In genomic region chr3:127131625-127132170, GRCh38 we compare ENCODE assay signal across 25 cellular contexts.
"Had no signal": no experiment of that assay in that cellular context is flagged by ENCODE, and none has a peak within 500 bp of the region (broad histone marks: within the 10 kb centered on the region; RNA-seq: fewer than 3 reads in every experiment).

No MANE protein-coding gene starts in this region.

- H3K27ac Mint-ChIP-seq: activated CD8-positive, alpha-beta T cell treated with anti-CD3 and anti-CD28 coated beads for 36 hours; activated naive CD4-positive, alpha-beta T cell treated with anti-CD3 and anti-CD28 coated beads, Interleukin-2, amount 50 U/mL, for 24 hours; activated T-cell treated with anti-CD3 and anti-CD28 coated beads, Interleukin-2, amount 50 U/mL, for 24 hours; activated T-helper 1 cell treated with anti-CD3 and anti-CD28 coated beads, Interleukin-12 subunit alpha, Interleukin-12 subunit beta, Interleukin-2, Interleukin-4 antibody, amounts not matched to agents 30 ng/mL and 10 ng/mL and 1 ng/mL, durations not matched to agents 14 hours and 24 hours and 36 hours; T-helper 1 cell treated with Interleukin-12 subunit alpha and Interleukin-12 subunit beta and Interleukin-4 antibody, amounts not matched to agents 30 μg/mL and 1 μg/mL, for 36 hours had no signal

- H3K9me3 ChIP-seq: breast epithelium had no signal

- H3K9me3 Mint-ChIP-seq: activated CD8-positive, alpha-beta T cell treated with anti-CD3 and anti-CD28 coated beads for 36 hours; activated naive CD4-positive, alpha-beta T cell treated with anti-CD3 and anti-CD28 coated beads, Interleukin-2, amount 50 U/mL, for 24 hours; activated T-cell treated with anti-CD3 and anti-CD28 coated beads, Interleukin-2, amount 50 U/mL, for 24 hours; activated T-helper 1 cell treated with anti-CD3 and anti-CD28 coated beads, Interleukin-12 subunit alpha, Interleukin-12 subunit beta, Interleukin-2, Interleukin-4 antibody, amounts not matched to agents 30 ng/mL and 10 ng/mL and 1 ng/mL, durations not matched to agents 14 hours and 24 hours and 36 hours; T-helper 1 cell treated with Interleukin-12 subunit alpha and Interleukin-12 subunit beta and Interleukin-4 antibody, amounts not matched to agents 30 μg/mL and 1 μg/mL, for 36 hours had no signal

- H3K4me1 Mint-ChIP-seq: activated naive CD4-positive, alpha-beta T cell treated with anti-CD3 and anti-CD28 coated beads, Interleukin-2, amount 50 U/mL, for 24 hours had no signal

- H3K27ac ChIP-seq: breast epithelium, RWPE1 had no signal

- H3K36me3 Mint-ChIP-seq: activated naive CD4-positive, alpha-beta T cell treated with anti-CD3 and anti-CD28 coated beads, Interleukin-2, amount 50 U/mL, for 24 hours had no signal

- H3K4me3 ChIP-seq: breast epithelium had no signal

- H3K36me3 ChIP-seq: breast epithelium had no signal

- ATAC-seq: activated CD4-positive, CD25-positive, alpha-beta regulatory T cell treated with anti-CD3 and anti-CD28 coated beads, Interleukin-2, amount 50 U/mL, for 24 hours; activated CD8-positive, alpha-beta T cell treated with anti-CD3 and anti-CD28 coated beads for 36 hours; Panc1 had no signal

- H3K4me3 Mint-ChIP-seq: activated CD8-positive, alpha-beta T cell treated with anti-CD3 and anti-CD28 coated beads for 36 hours; activated naive CD4-positive, alpha-beta T cell treated with anti-CD3 and anti-CD28 coated beads, Interleukin-2, amount 50 U/mL, for 24 hours; activated T-cell treated with anti-CD3 and anti-CD28 coated beads, Interleukin-2, amount 50 U/mL, for 24 hours; activated T-helper 1 cell treated with anti-CD3 and anti-CD28 coated beads, Interleukin-12 subunit alpha, Interleukin-12 subunit beta, Interleukin-2, Interleukin-4 antibody, amounts not matched to agents 30 ng/mL and 10 ng/mL and 1 ng/mL, durations not matched to agents 14 hours and 24 hours and 36 hours; T-helper 1 cell treated with Interleukin-12 subunit alpha and Interleukin-12 subunit beta and Interleukin-4 antibody, amounts not matched to agents 30 μg/mL and 1 μg/mL, for 36 hours had no signal

- DNase-seq: activated CD4-positive, alpha-beta T cell treated with anti-CD3 and anti-CD28 coated beads for 4 hours; activated CD8-positive, alpha-beta T cell treated with anti-CD3 and anti-CD28 coated beads for 36 hours; activated effector memory CD4-positive, alpha-beta T cell treated with Interleukin-2 at 50 U/mL for 16 hours; activated naive CD4-positive, alpha-beta T cell; activated T-cell treated with anti-CD3 and anti-CD28 coated beads, Interleukin-2, amount 50 U/mL, for 24 hours; aorta; central memory CD4-positive, alpha-beta T cell; KBM-7; NCI-H1048; NCI-H146; NCI-H187 treated with DMSO at 0.1 percent for 48 hours; NCI-H2081 treated with DMSO at 0.1 percent for 48 hours; NCI-H446 treated with DMSO at 0.1 percent for 48 hours; NCI-H524 treated with DMSO at 0.1 percent for 48 hours; NCI-H748 treated with DMSO at 0.1 percent for 48 hours; NK-92 treated with Interleukin-12 subunit alpha and Interleukin-12 subunit beta, amount 100 ng/mL, for 24 hours; OCI-M1; SHP77 treated with DMSO at 0.1 percent for 48 hours had no signal
